ENCODE assay signal across 8 cellular contexts in the genomic region with DNA sequence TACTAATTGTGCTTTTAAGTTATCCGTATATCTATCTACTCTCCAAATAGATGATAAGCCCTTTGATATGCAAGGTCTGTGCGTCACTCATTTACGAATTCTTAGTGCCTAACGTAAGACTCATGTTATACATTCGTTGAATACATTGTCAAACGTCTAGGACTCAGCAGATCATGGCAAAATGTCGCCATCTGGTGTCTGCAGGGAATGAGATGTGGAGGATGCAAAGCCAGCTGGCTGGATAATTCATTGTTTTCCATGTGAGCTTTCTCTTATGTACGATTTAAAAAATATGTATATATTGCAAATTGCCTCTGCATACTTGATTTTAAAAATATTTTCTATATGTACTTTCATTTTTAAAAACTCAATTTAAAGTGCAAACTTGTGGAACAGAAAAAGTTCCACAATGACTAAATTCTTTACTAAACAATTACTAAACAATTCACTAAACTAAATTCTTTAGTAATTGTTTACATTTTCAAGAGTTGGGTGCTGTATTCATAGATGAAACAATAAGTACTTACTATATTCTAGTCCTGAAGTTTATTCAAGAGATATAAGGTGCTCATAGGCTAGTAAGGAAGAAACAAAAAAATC. TPM values are rescaled to one million over a fixed set of nuclear protein-coding genes. Genes with fewer than 3 reads are reported as not detected.
DNase-seq lines count a peak whose midpoint lies in the region; ATAC-seq, FAIRE-seq and TF ChIP-seq lines count a peak whose summit lies in the region.

No MANE protein-coding gene starts in this region.

- intact Hi-C loops in dorsolateral prefrontal cortex (cut with DNase I), result loop anchor here (2.0 to 5.0 kb wide), 3 partner anchors 65 to 125 kb away; no protein-coding TSS in a partner anchor

- peak; percentile 96 for FAIRE-seq in D721Med (lab: Jason Lieb, UNC)

- peaks cover 0 to 4% (median 0%) of the 10 kb centered on the region in 45 donors for H3K27me3 ChIP-seq in dorsolateral prefrontal cortex

- peak; percentile 98 for TF ChIP-seq CTCF in D721Med (IDR thresholded peaks at IDR 0.05; ENCODE audit: insufficient read depth, missing control alignments)
- peak; percentile 32 to 89 (median 72) for TF ChIP-seq CTCF in dorsolateral prefrontal cortex (IDR thresholded peaks at IDR 0.05 in 54 of 56, conservative IDR thresholded peaks at IDR 0.05 in 2 of 56; ENCODE audit: low read depth in 1 of 56, partially characterized antibody in 56 of 56)

- H3K4me3 ChIP-seq in dorsolateral prefrontal cortex, result no peak overlapping the region

- no peak overlapping the region for H3K27ac ChIP-seq in dorsolateral prefrontal cortex

- ATAC-seq in HG03097 (IDR thresholded peaks at IDR 0.05; ENCODE audit: low FRiP score, unreplicated experiment), result no peak

- DNase-seq in D721Med (ENCODE audit: insufficient read length, low spot score), result no peak
- peak; percentile 51 for DNase-seq in HCEC 1CT
- DNase-seq in NCI-H345 (lab: John Stamatoyannopoulos, UW), result peak; percentile 80
- peak; percentile 10 to 50 for DNase-seq in activated CD4-positive, alpha-beta T cell treated with anti-CD3 and anti-CD28 coated beads, Interleukin-2, amount 50 U/mL, for 24 hours (ENCODE audit: low read depth in 1 of 2, low spot score in 1 of 2)
- peak; percentile 24 to 81 (median 72) for DNase-seq in dorsolateral prefrontal cortex
- peak; percentile 74 for DNase-seq in medulla oblongata (ENCODE audit: extremely low spot score)
- DNase-seq in stimulated activated naive CD4-positive, alpha-beta T cell (lab: John Stamatoyannopoulos, UW), result peak; percentile 31 to 73 (median 50)

RNA-seq across cellular contexts. Expression of a gene that starts 33.8 kb away (rescaled TPM):
- 10 to 100 TPM in 109 of 120 experiments, 1 to 10 TPM in 11; 7.8 to 23.0 (median 12.8) TPM for total RNA-seq in dorsolateral prefrontal cortex

RNA-seq across cellular contexts. Expression of a gene that starts 46.6 kb away (rescaled TPM):
- total RNA-seq in dorsolateral prefrontal cortex, result not detected

RNA-seq across cellular contexts. Expression of a gene that starts 53.3 kb away (rescaled TPM):
- total RNA-seq in dorsolateral prefrontal cortex, result 100 to 1,000 TPM in 70 of 120 experiments, 10 to 100 TPM in 50; 33.3 to 193 (median 105) TPM
